15 cellular contexts compared by ENCODE assay signal in genomic region chr10:121338206-121338991, GRCh38.
"Had no signal": no experiment of that assay in that cellular context is flagged by ENCODE, and none has a peak within 500 bp of the region (broad histone marks: within the 10 kb centered on the region; RNA-seq: fewer than 3 reads in every experiment).

No MANE protein-coding gene starts in this region.

- H3K27me3 ChIP-seq: upper lobe of right lung had no signal

- H3K27ac ChIP-seq: psoas muscle, upper lobe of right lung had no signal

- H3K27ac Mint-ChIP-seq: activated CD4-positive, alpha-beta T cell treated with anti-CD3 and anti-CD28 coated beads, Interleukin-2, amount 10 ng/mL, durations not matched to agents 24 days and 14 days; activated naive CD4-positive, alpha-beta T cell treated with anti-CD3 and anti-CD28 coated beads, Interleukin-2, amount 10 ng/mL, durations not matched to agents 7 days and 5 days; immature natural killer cell; naive thymus-derived CD8-positive, alpha-beta T cell; stimulated activated naive CD8-positive, alpha-beta T cell treated with anti-CD3 and anti-CD28 coated beads, Interleukin-15, Interleukin-2, amounts not matched to agents 100 ng/mL and 50 ng/mL, for 24 hours had no signal

- H3K36me3 Mint-ChIP-seq: activated naive CD4-positive, alpha-beta T cell treated with anti-CD3 and anti-CD28 coated beads, Interleukin-2, amount 10 ng/mL, durations not matched to agents 7 days and 5 days; immature natural killer cell; naive thymus-derived CD8-positive, alpha-beta T cell had no signal

- H3K9me3 Mint-ChIP-seq: activated CD4-positive, alpha-beta T cell treated with anti-CD3 and anti-CD28 coated beads, Interleukin-2, amount 10 ng/mL, durations not matched to agents 24 days and 14 days; central memory CD8-positive, alpha-beta T cell had no signal

- ATAC-seq: mucosa of descending colon; naive thymus-derived CD8-positive, alpha-beta T cell; psoas muscle had no signal

- H3K4me3 Mint-ChIP-seq: activated CD4-positive, alpha-beta T cell treated with anti-CD3 and anti-CD28 coated beads, Interleukin-2, amount 10 ng/mL, durations not matched to agents 24 days and 14 days; activated naive CD4-positive, alpha-beta T cell treated with anti-CD3 and anti-CD28 coated beads, Interleukin-2, amount 10 ng/mL, durations not matched to agents 7 days and 5 days; central memory CD8-positive, alpha-beta T cell; immature natural killer cell; naive thymus-derived CD8-positive, alpha-beta T cell; stimulated activated naive CD8-positive, alpha-beta T cell treated with anti-CD3 and anti-CD28 coated beads, Interleukin-15, Interleukin-2, amounts not matched to agents 100 ng/mL and 50 ng/mL, for 24 hours had no signal

- H3K36me3 ChIP-seq: upper lobe of right lung had no signal

- H3K9me3 ChIP-seq: mucosa of descending colon, psoas muscle, upper lobe of right lung had no signal

- H3K27me3 Mint-ChIP-seq: activated CD4-positive, alpha-beta T cell treated with anti-CD3 and anti-CD28 coated beads, Interleukin-2, amount 10 ng/mL, durations not matched to agents 24 days and 14 days; activated naive CD4-positive, alpha-beta T cell treated with anti-CD3 and anti-CD28 coated beads, Interleukin-2, amount 10 ng/mL, durations not matched to agents 7 days and 5 days; stimulated activated naive CD8-positive, alpha-beta T cell treated with anti-CD3 and anti-CD28 coated beads, Interleukin-15, Interleukin-2, amounts not matched to agents 100 ng/mL and 50 ng/mL, for 24 hours had no signal

- H3K4me1 ChIP-seq: psoas muscle, upper lobe of right lung had no signal

- H3K4me1 Mint-ChIP-seq: activated CD4-positive, alpha-beta T cell treated with anti-CD3 and anti-CD28 coated beads, Interleukin-2, amount 10 ng/mL, durations not matched to agents 24 days and 14 days; activated naive CD4-positive, alpha-beta T cell treated with anti-CD3 and anti-CD28 coated beads, Interleukin-2, amount 10 ng/mL, durations not matched to agents 7 days and 5 days; central memory CD8-positive, alpha-beta T cell; immature natural killer cell; naive thymus-derived CD8-positive, alpha-beta T cell had no signal

- H3K4me3 ChIP-seq: mucosa of descending colon, psoas muscle, upper lobe of right lung had no signal

- DNase-seq: activated CD4-positive, alpha-beta T cell treated with anti-CD3 and anti-CD28 coated beads, Interleukin-2, amount 10 ng/mL, durations not matched to agents 24 days and 14 days; activated CD8-positive, alpha-beta memory T cell treated with anti-CD3 and anti-CD28 coated beads for 24 hours; activated naive CD4-positive, alpha-beta T cell treated with anti-CD3 and anti-CD28 coated beads, Interleukin-2, amount 10 ng/mL, durations not matched to agents 7 days and 5 days; cortex of kidney; effector CD8-positive, alpha-beta T cell; immature natural killer cell; mammary epithelial cell; mucosa of descending colon; naive thymus-derived CD8-positive, alpha-beta T cell; occipital lobe; psoas muscle; stimulated activated CD4-positive, alpha-beta T cell treated with anti-CD3 and anti-CD28 coated beads, Interleukin-4, amount 100 ng/mL, for 24 hours; upper lobe of right lung had no signal
